ENCODE assay signal across 8 cellular contexts in genomic region chr15:67105065-67105951, GRCh38. TPM values are rescaled to one million over a fixed set of nuclear protein-coding genes. Genes with fewer than 3 reads are reported as not detected.
DNase-seq lines count a peak whose midpoint lies in the region; ATAC-seq and TF ChIP-seq lines count a peak whose summit lies in the region.

No MANE protein-coding gene starts in this region.

- peak; percentile 100 for DNase-seq in EH (ENCODE audit: low read depth)
- DNase-seq in SK-MEL-5 (ENCODE audit: low read depth, low spot score), result peak; percentile 60
- DNase-seq in fibroblast of the conjunctiva (ENCODE audit: low read depth), result peak; percentile 80
- peak; percentile 90 for DNase-seq in pulmonary artery endothelial cell (ENCODE audit: low read depth, low spot score)
- no peak for DNase-seq in erythroblast (lab: John Stamatoyannopoulos, UW)

- in situ Hi-C loops in SK-MEL-5 (cut with HindIII; ENCODE audit: low pct_unique_long_range_greater_than_20kb, low sequenced_read_pairs), result no loop called here

- ATAC-seq in GM19463 (IDR thresholded peaks at IDR 0.05; ENCODE audit: unreplicated experiment), result no peak
- ATAC-seq in GM21367 (IDR thresholded peaks at IDR 0.05; ENCODE audit: unreplicated experiment), result no peak
- ATAC-seq in GM18502 (IDR thresholded peaks at IDR 0.05; ENCODE audit: poor library complexity, unreplicated experiment), result no peak

- no peak for TF ChIP-seq POLR2A in erythroblast (IDR thresholded peaks at IDR 0.05; ENCODE audit: low read length)

RNA-seq across cellular contexts. Expression of gene SMAD3, which starts 39.9 kb away (rescaled TPM):
- total RNA-seq in SK-MEL-5 (2014; rRNA removed; shearing (Covaris generic)), result 5.6 and 13.0 TPM in 2 replicates
- polyA plus RNA-seq in SK-MEL-5 (2015; cell fraction: cytosol; rRNA removed), result 21.5 and 26.8 TPM in 2 replicates
- 30.8 and 56.3 TPM in 2 replicates for polyA plus RNA-seq in SK-MEL-5 (2015; cell fraction: nucleus; rRNA removed)
- 32.6 and 34.6 TPM in 2 replicates for total RNA-seq in pulmonary artery endothelial cell

Comparison
In these comparisons a context has a peak if more than half of its experiments do, and no peak if none do; other contexts are left out.
1. DNase-seq: peak in EH (single experiment), SK-MEL-5 (single experiment), fibroblast of the conjunctiva (single experiment) and pulmonary artery endothelial cell (single experiment); none in erythroblast (0 of 2).